In genomic region chr6:37704923-37705238, GRCh38 we compare ENCODE assay signal across 8 cellular contexts. TPM values are rescaled to one million over a fixed set of nuclear protein-coding genes. Genes with fewer than 3 reads are reported as not detected.
DNase-seq lines count a peak whose midpoint lies in the region; ATAC-seq and TF ChIP-seq lines count a peak whose summit lies in the region.

No MANE protein-coding gene starts in this region.

- H3K27ac Mint-ChIP-seq in CD8-positive, alpha-beta memory T cell: peak overlapping the region in 5 of 8 donors; percentile 23 to 91 (median 71)

- H3K27me3 Mint-ChIP-seq in CD8-positive, alpha-beta memory T cell: peaks cover 0 to 10% of the 10 kb centered on the region in 2 donors

- no peak for TF ChIP-seq CTCF in MM.1S (IDR thresholded peaks at IDR 0.05; ENCODE audit: low read length)

- no CpG with 5 or more reads among the region's 5 CpGs for WGBS in neuronal stem cell (ENCODE audit: extremely low coverage in 2 of 2, insufficient read length in 2 of 2, insufficient replicate concordance in 1 of 2), 2 donors

- H3K9me3 ChIP-seq in CD8-positive, alpha-beta memory T cell (ENCODE audit: low read length): no peaks in the 10 kb centered on the region
- no peaks in the 10 kb centered on the region for H3K9me3 ChIP-seq in MM.1S (replicated peaks; ENCODE audit: insufficient read depth, low read length)
- no peaks in the 10 kb centered on the region for H3K9me3 ChIP-seq in endocrine pancreas (ENCODE audit: control insufficient read depth, low read length)
- H3K9me3 ChIP-seq in neuronal stem cell (replicated peaks in 1 of 2; ENCODE audit: control insufficient read depth in 2 of 2, insufficient read depth in 1 of 2, low read depth in 1 of 2, low read length in 2 of 2): no peaks in the 10 kb centered on the region

- peak overlapping the region; percentile 80 for H2BK12ac ChIP-seq in neuronal stem cell (ENCODE audit: low read length)

- peak overlapping the region; percentile 25 for H3K14ac ChIP-seq in neuronal stem cell (ENCODE audit: low read length)

- no peak overlapping the region for H4K8ac ChIP-seq in neuronal stem cell (ENCODE audit: low read depth, low read length)

- no peak for DNase-seq in CD8-positive, alpha-beta memory T cell
- no peak for DNase-seq in MM.1S
- DNase-seq in neuronal stem cell (ENCODE audit: low spot score): no peak
- no peak for DNase-seq in HUDEP-2 (lab: John Stamatoyannopoulos, UW; ENCODE audit: unreplicated experiment in 76 of 76)
- DNase-seq in GF-D8 (lab: John Stamatoyannopoulos, UW): no peak

- no peak overlapping the region for H4K91ac ChIP-seq in neuronal stem cell (ENCODE audit: low read depth, low read length, poor library complexity)

- no peak overlapping the region for H2BK5ac ChIP-seq in neuronal stem cell (ENCODE audit: low read length)

- no peaks in the 10 kb centered on the region for H4K20me1 ChIP-seq in MM.1S (ENCODE audit: insufficient read depth, low read length)

- H3K4me3 Mint-ChIP-seq in CD8-positive, alpha-beta memory T cell: peak overlapping the region; percentile 82 to 89 (median 86)

- H3K4ac ChIP-seq in neuronal stem cell (ENCODE audit: low read length): no peak overlapping the region

- H2AK5ac ChIP-seq in neuronal stem cell (ENCODE audit: low read depth, low read length): no peak overlapping the region

- no peaks in the 10 kb centered on the region for H3K36me3 Mint-ChIP-seq in CD8-positive, alpha-beta memory T cell

- H2BK120ac ChIP-seq in neuronal stem cell (ENCODE audit: low read depth, low read length): no peak overlapping the region

- H2BK15ac ChIP-seq in neuronal stem cell (ENCODE audit: low read length): no peak overlapping the region

- H3K18ac ChIP-seq in neuronal stem cell (ENCODE audit: low read length): peak overlapping the region; percentile 97

- H3K9me3 Mint-ChIP-seq in CD8-positive, alpha-beta memory T cell: no peaks in the 10 kb centered on the region

- H3K4me3 ChIP-seq in CD8-positive, alpha-beta memory T cell (ENCODE audit: low read length): peak overlapping the region; percentile 38
- H3K4me3 ChIP-seq in MM.1S (ENCODE audit: low read length) (peak overlapping the region; percentile 49), endocrine pancreas (ENCODE audit: control insufficient read depth, insufficient read depth, low read length) (no peak overlapping the region), neuronal stem cell (ENCODE audit: low read length in 2 of 2) (peak overlapping the region; percentile 44 to 47)

- H3K23ac ChIP-seq in neuronal stem cell (ENCODE audit: low read depth, low read length, poor library complexity): no peak overlapping the region

- CTCF ChIA-PET in CD8-positive, alpha-beta memory T cell (lab: Charles Lee): interaction anchor here (0.7 kb wide), 2 partner anchors 213 to 347 kb away, joined by 3 read pairs; no protein-coding TSS in a partner anchor

- H3F3A ChIP-seq in MM.1S (ENCODE audit: insufficient read depth, low read length): no peaks in the 10 kb centered on the region

- H3K9me2 ChIP-seq in MM.1S (replicated peaks; ENCODE audit: insufficient read depth, low read length): no peaks in the 10 kb centered on the region

- H3K27ac ChIP-seq in CD8-positive, alpha-beta memory T cell (ENCODE audit: low read depth, low read length): peak overlapping the region; percentile 8
- H3K27ac ChIP-seq in MM.1S (ENCODE audit: low read length): no peak overlapping the region
- H3K27ac ChIP-seq in neuronal stem cell (replicated peaks; ENCODE audit: low read length): peak overlapping the region; percentile 98

- H2AFZ ChIP-seq in MM.1S (ENCODE audit: low read length) (peak overlapping the region; percentile 91), neuronal stem cell (ENCODE audit: low read length) (peak overlapping the region; percentile 88)

- POLR2A ChIA-PET in CD8-positive, alpha-beta memory T cell (lab: Charles Lee): interaction anchor here (0.6 to 0.7 kb wide), 2 partner anchors 78 to 87 kb away, joined by 3 to 7 read pairs; no protein-coding TSS in a partner anchor

- ATAC-seq in HG03520 (IDR thresholded peaks at IDR 0.05; ENCODE audit: unreplicated experiment): no peak
- no peak for ATAC-seq in HG02852 (IDR thresholded peaks at IDR 0.05; ENCODE audit: unreplicated experiment)

- H3K4me1 ChIP-seq in CD8-positive, alpha-beta memory T cell (ENCODE audit: insufficient read depth, low read length): peaks cover 5% of the 10 kb centered on the region
- H3K4me1 ChIP-seq in MM.1S (ENCODE audit: low read length) (peaks cover 4% of the 10 kb centered on the region), endocrine pancreas (ENCODE audit: control insufficient read depth, insufficient read depth, low read length) (no peaks in the 10 kb centered on the region), neuronal stem cell (ENCODE audit: control insufficient read depth in 2 of 2, insufficient read depth in 1 of 2, low read depth in 1 of 2, low read length in 2 of 2) (peaks cover 25 to 52% of the 10 kb centered on the region in 2 donors)

- no peaks in the 10 kb centered on the region for H3K36me3 ChIP-seq in CD8-positive, alpha-beta memory T cell (ENCODE audit: insufficient read depth, low read length)
- no peaks in the 10 kb centered on the region for H3K36me3 ChIP-seq in MM.1S (replicated peaks; ENCODE audit: insufficient read depth, low read length)
- no peaks in the 10 kb centered on the region for H3K36me3 ChIP-seq in endocrine pancreas (ENCODE audit: control insufficient read depth, insufficient read depth, low read length)
- H3K36me3 ChIP-seq in neuronal stem cell (replicated peaks in 1 of 2; ENCODE audit: control insufficient read depth in 2 of 2, insufficient read depth in 2 of 2, low read length in 2 of 2): no peaks in the 10 kb centered on the region

- peaks cover 13 to 20% (median 19%) of the 10 kb centered on the region in 3 donors for H3K4me1 Mint-ChIP-seq in CD8-positive, alpha-beta memory T cell

- no peaks in the 10 kb centered on the region for H3K79me1 ChIP-seq in neuronal stem cell (ENCODE audit: low read depth, low read length)

- H3K27me3 ChIP-seq in CD8-positive, alpha-beta memory T cell (ENCODE audit: insufficient read depth, low read length, poor library complexity, severe bottlenecking): peaks cover 2% of the 10 kb centered on the region
- H3K27me3 ChIP-seq in MM.1S (replicated peaks; ENCODE audit: insufficient read depth, low read length) (peaks cover 15% of the 10 kb centered on the region), endocrine pancreas (ENCODE audit: control insufficient read depth, insufficient read depth, low read length) (no peaks in the 10 kb centered on the region), neuronal stem cell (ENCODE audit: control insufficient read depth in 3 of 3, insufficient read depth in 3 of 3, low read depth in 1 of 3, low read length in 3 of 3) (peaks cover 0 to 4% (median 0%) of the 10 kb centered on the region in 3 experiments)

- H3K9ac ChIP-seq in MM.1S (ENCODE audit: low read length): peak overlapping the region; percentile 11; the same call in 1 of the 2 replicates
- peak overlapping the region; percentile 63 for H3K9ac ChIP-seq in endocrine pancreas (ENCODE audit: control insufficient read depth, insufficient read depth, low read length)
- H3K9ac ChIP-seq in neuronal stem cell (ENCODE audit: low read depth, low read length, poor library complexity): peak overlapping the region; percentile 35

- no peaks in the 10 kb centered on the region for H3K79me2 ChIP-seq in MM.1S (ENCODE audit: low read length)

- peak overlapping the region; percentile 89 for H3K4me2 ChIP-seq in MM.1S (ENCODE audit: low read depth, low read length)
- peak overlapping the region; percentile 67 for H3K4me2 ChIP-seq in neuronal stem cell (ENCODE audit: insufficient read depth, low read length, poor library complexity, severe bottlenecking)

RNA-seq across cellular contexts. Expression of gene MDGA1, which starts 7.2 kb away (rescaled TPM):
- 1 to 10 TPM; 4.4 to 4.7 TPM for total RNA-seq in CD8-positive, alpha-beta memory T cell
- 2.5 TPM for polyA plus RNA-seq in CD8-positive, alpha-beta memory T cell
- polyA plus RNA-seq in neuronal stem cell (2013, experiment 1 of 2): 3.4 TPM
- 1.9 TPM for polyA plus RNA-seq in neuronal stem cell (2013, experiment 2 of 2)

Comparison
In these comparisons a context has a peak if more than half of its experiments do, and no peak if none do; other contexts are left out.
1. H3K9ac ChIP-seq: peak in every context shown above with its lines; median percentile 63 in endocrine pancreas; 35 in neuronal stem cell; 11 in MM.1S.